Comparison of ENCODE assay signal across 29 cellular contexts in genomic region chr1:244191581-244191980, GRCh38.
"Had no signal": no experiment of that assay in that cellular context is flagged by ENCODE, and none has a peak within 500 bp of the region (broad histone marks: within the 10 kb centered on the region; RNA-seq: fewer than 3 reads in every experiment).

No MANE protein-coding gene starts in this region.

- H3K4me1 Mint-ChIP-seq: naive thymus-derived CD4-positive, alpha-beta T cell; nephron; stimulated activated memory B cell treated with anti-CD40 and anti-IgM and Interleukin-4, amounts not matched to agents 10 μg/mL and 1 μg/mL and 100 μg/mL, for 72 hours had no signal

- H3K4me2 ChIP-seq: hepatocyte had no signal

- H2AFZ ChIP-seq: hepatocyte had no signal

- H3K27ac ChIP-seq: colonic mucosa, esophagus muscularis mucosa, foreskin keratinocyte, gastroesophageal sphincter, heart left ventricle, hepatocyte, ovary, psoas muscle, sigmoid colon, testis, tibial artery had no signal

- H3K27me3 Mint-ChIP-seq: type B pancreatic cell had no signal

- ATAC-seq: foreskin keratinocyte; gastroesophageal sphincter; heart left ventricle; left lobe of liver; mucosa of descending colon; naive thymus-derived CD4-positive, alpha-beta T cell; psoas muscle; right cardiac atrium; stimulated activated memory B cell treated with anti-CD40 and anti-IgM and Interleukin-4, amounts not matched to agents 10 μg/mL and 1 μg/mL and 100 μg/mL, for 72 hours; stimulated activated naive CD8-positive, alpha-beta T cell treated with anti-CD3 and anti-CD28 coated beads, Interleukin-15, Interleukin-2, amounts not matched to agents 100 U/mL and 50 U/mL, for 24 hours had no signal

- H3K36me3 Mint-ChIP-seq: type B pancreatic cell had no signal

- H3K27ac Mint-ChIP-seq: dendritic cell treated with granulocyte-macrophage colony-stimulating factor and Interleukin-4, amounts not matched to agents 40 ng/mL and 50 ng/mL, for 4 days; memory B cell; mesothelial cell of epicardium; nephron; stimulated activated memory B cell treated with anti-CD40 and anti-IgM and Interleukin-4, amounts not matched to agents 10 μg/mL and 1 μg/mL and 100 μg/mL, for 72 hours; type B pancreatic cell had no signal

- H3K4me1 ChIP-seq: colonic mucosa, esophagus muscularis mucosa, foreskin keratinocyte, gastroesophageal sphincter, heart left ventricle, psoas muscle, sigmoid colon, tibial artery had no signal

- H3K4me3 ChIP-seq: colonic mucosa, esophagus muscularis mucosa, gastroesophageal sphincter, heart left ventricle, hepatocyte, lung, mucosa of descending colon, ovary, psoas muscle, sigmoid colon, testis, tibial artery had no signal

- H3K79me2 ChIP-seq: hepatocyte had no signal

- H3K9me3 ChIP-seq: colonic mucosa, mucosa of descending colon, ovary, psoas muscle, sigmoid colon, testis had no signal

- H3K36me3 ChIP-seq: colonic mucosa, esophagus muscularis mucosa, gastroesophageal sphincter, heart left ventricle, ovary, sigmoid colon, tibial artery had no signal

- H3K27me3 ChIP-seq: colonic mucosa, esophagus muscularis mucosa, foreskin keratinocyte, gastroesophageal sphincter, heart left ventricle, hepatocyte, ovary, sigmoid colon, testis, tibial artery had no signal

- DNase-seq: colonic mucosa; effector memory CD4-positive, alpha-beta T cell; foreskin keratinocyte; heart left ventricle; kidney; mucosa of descending colon; naive thymus-derived CD4-positive, alpha-beta T cell; nucleus accumbens; ovary; posterior cingulate gyrus; psoas muscle; right cardiac atrium; sigmoid colon; stimulated activated CD4-positive, alpha-beta T cell treated with anti-CD3 and anti-CD28 coated beads, Interleukin-2, amount 100 ng/mL, for 24 hours; stimulated activated CD4-positive, alpha-beta T cell treated with anti-CD3 and anti-CD28 coated beads, Interleukin-4, amount 100 ng/mL, for 4 hours; stimulated activated naive CD8-positive, alpha-beta T cell treated with anti-CD3 and anti-CD28 coated beads, Interleukin-15, Interleukin-2, amounts not matched to agents 100 U/mL and 50 U/mL, for 24 hours; testis; tibial artery had no signal

- H3K4me3 Mint-ChIP-seq: dendritic cell treated with granulocyte-macrophage colony-stimulating factor and Interleukin-4, amounts not matched to agents 40 ng/mL and 50 ng/mL, for 4 days; memory B cell; mesothelial cell of epicardium; naive thymus-derived CD4-positive, alpha-beta T cell; nephron; stimulated activated memory B cell treated with anti-CD40 and anti-IgM and Interleukin-4, amounts not matched to agents 10 μg/mL and 1 μg/mL and 100 μg/mL, for 72 hours; type B pancreatic cell had no signal
